6 cellular contexts compared by ENCODE assay signal in genomic region chr13:34512811-34513210, GRCh38.
"Had no signal": no experiment of that assay in that cellular context is flagged by ENCODE, and none has a peak within 500 bp of the region (broad histone marks: within the 10 kb centered on the region; RNA-seq: fewer than 3 reads in every experiment).

No MANE protein-coding gene starts in this region.

- H3K27ac ChIP-seq: GM23248, HL-60 had no signal

- H3K4me1 ChIP-seq: HAP-1 had no signal

- ATAC-seq: HCT116 had no signal

- H3K9ac ChIP-seq: GM23248 had no signal

- H2AFZ ChIP-seq: GM23248 had no signal

- H3K4me3 ChIP-seq: GM23248, HAP-1 had no signal

- DNase-seq: H7, KG1 had no signal

- H3K9me3 ChIP-seq: HAP-1 had no signal

- H3K36me3 ChIP-seq: HAP-1 had no signal
